ENCODE assay signal across 10 cellular contexts in the genomic region with DNA sequence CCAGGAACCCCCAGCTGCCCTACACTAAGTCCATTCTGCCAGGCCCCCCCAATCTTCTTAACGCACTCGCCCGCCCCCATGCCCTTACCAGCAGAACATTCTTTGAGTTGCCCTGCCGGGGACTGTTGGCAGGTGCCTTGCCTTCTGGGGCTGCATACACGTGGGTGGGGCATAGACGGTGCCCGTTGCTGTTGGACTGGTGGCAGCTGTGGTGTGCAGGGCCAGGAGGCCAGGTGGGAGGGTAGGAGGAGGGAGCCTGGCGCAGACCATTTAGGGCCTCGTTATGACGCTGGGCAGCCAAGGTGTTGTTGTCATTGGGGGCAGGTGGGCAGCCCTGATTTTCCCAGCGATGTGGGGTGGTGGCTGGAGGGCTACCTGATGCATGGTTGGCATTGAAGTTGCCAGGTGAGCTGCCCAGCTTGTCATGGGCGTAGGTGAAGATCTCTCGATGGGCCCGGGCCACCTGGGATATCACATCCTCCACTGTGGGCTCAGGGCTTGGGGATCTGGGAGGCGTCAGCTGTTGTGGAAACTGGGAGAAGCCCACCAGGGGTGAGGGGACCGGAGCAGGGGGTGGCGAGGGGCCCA. TPM values are rescaled to one million over a fixed set of nuclear protein-coding genes. Genes with fewer than 3 reads are reported as not detected.
DNase-seq lines count a peak whose midpoint lies in the region; ATAC-seq and TF ChIP-seq lines count a peak whose summit lies in the region.
"Had no signal": no experiment of that assay in that cellular context is flagged by ENCODE, and none has a peak within 500 bp of the region (broad histone marks: within the 10 kb centered on the region; RNA-seq: fewer than 3 reads in every experiment).

No MANE protein-coding gene starts in this region.

- ATAC-seq in activated CD4-positive, alpha-beta T cell treated with anti-CD3 and anti-CD28 coated beads for 36 hours = no peak
- no peak for ATAC-seq in right lobe of liver
- ATAC-seq in HG02884 (IDR thresholded peaks at IDR 0.05; ENCODE audit: unreplicated experiment) = no peak
- ATAC-seq in HG02870 (IDR thresholded peaks at IDR 0.05; ENCODE audit: unreplicated experiment) = no peak

- H3K9me3 Mint-ChIP-seq in activated CD4-positive, alpha-beta T cell treated with anti-CD3 and anti-CD28 coated beads for 36 hours (ENCODE audit: low read depth) = no peaks in the 10 kb centered on the region
- no peaks in the 10 kb centered on the region for H3K9me3 Mint-ChIP-seq in activated naive CD8-positive, alpha-beta T cell (ENCODE audit: low read depth)

- H3K36me3 Mint-ChIP-seq in activated CD4-positive, alpha-beta T cell treated with anti-CD3 and anti-CD28 coated beads for 36 hours (ENCODE audit: low read depth) = peaks cover 45% of the 10 kb centered on the region
- peaks cover 11% of the 10 kb centered on the region for H3K36me3 Mint-ChIP-seq in activated naive CD8-positive, alpha-beta T cell

- peaks cover 70% of the 10 kb centered on the region for H3K4me1 Mint-ChIP-seq in activated CD4-positive, alpha-beta T cell treated with anti-CD3 and anti-CD28 coated beads for 36 hours
- H3K4me1 Mint-ChIP-seq in activated naive CD8-positive, alpha-beta T cell (ENCODE audit: low read depth) = peaks cover 60% of the 10 kb centered on the region

- peaks cover 2 to 40% (median 23%) of the 10 kb centered on the region in 4 donors for H3K4me1 ChIP-seq in right lobe of liver
- peaks cover 77% of the 10 kb centered on the region for H3K4me1 ChIP-seq in suprapubic skin

- no peak for TF ChIP-seq CTCF in right lobe of liver (IDR thresholded peaks at IDR 0.05)
- no peak for TF ChIP-seq CTCF in suprapubic skin (IDR thresholded peaks at IDR 0.05)

- H3K27me3 ChIP-seq in right lobe of liver = no peaks in the 10 kb centered on the region
- no peaks in the 10 kb centered on the region for H3K27me3 ChIP-seq in suprapubic skin

- CTCF ChIA-PET in activated CD4-positive, alpha-beta T cell treated with anti-CD3 and anti-CD28 coated beads for 36 hours (lab: Charles Lee) = interaction anchor here (0.6 to 11.1 kb wide), 8 partner anchors 9 to 77 kb away, joined by 3 to 156 read pairs (median 6); no protein-coding TSS in a partner anchor

- TF ChIP-seq POLR2A in right lobe of liver (IDR thresholded peaks at IDR 0.05) = no peak
- TF ChIP-seq POLR2A in suprapubic skin (IDR thresholded peaks at IDR 0.05) = no peak

- H3K9me3 ChIP-seq in right lobe of liver = no peaks in the 10 kb centered on the region
- no peaks in the 10 kb centered on the region for H3K9me3 ChIP-seq in suprapubic skin

- POLR2A ChIA-PET in activated CD4-positive, alpha-beta T cell treated with anti-CD3 and anti-CD28 coated beads for 36 hours (lab: Charles Lee) = interaction anchor here (0.6 to 0.8 kb wide), 2 partner anchors 13 to 77 kb away, joined by 3 to 5 read pairs; no protein-coding TSS in a partner anchor

- H3K4me3 ChIP-seq in right lobe of liver (no peak overlapping the region), suprapubic skin (peak overlapping the region; percentile 61)

- peak overlapping the region; percentile 88 for H3K4me3 Mint-ChIP-seq in activated CD4-positive, alpha-beta T cell treated with anti-CD3 and anti-CD28 coated beads for 36 hours
- peak overlapping the region; percentile 95 for H3K4me3 Mint-ChIP-seq in activated naive CD8-positive, alpha-beta T cell

- no peak for TF ChIP-seq EP300 in suprapubic skin (IDR thresholded peaks at IDR 0.05)

- intact Hi-C loops in activated CD4-positive, alpha-beta T cell treated with anti-CD3 and anti-CD28 coated beads for 36 hours (cut with DNase I, micrococcal nuclease) = loop anchor here (5.0 to 10.0 kb wide), 6 partner anchors 192 to 507 kb away; partner anchors contain the start of genes CDC6 (in 1 of the 2) and TOP2A (in 1 of the 2)
- intact Hi-C loops in right lobe of liver (cut with DNase I) = no loop called here

- DNase-seq in activated CD4-positive, alpha-beta T cell treated with anti-CD3 and anti-CD28 coated beads for 36 hours = no peak
- DNase-seq in activated CD4-positive, alpha-beta T cell treated with anti-CD3 and anti-CD28 coated beads, Interleukin-2, amount 50 U/mL, for 48 hours = no peak
- DNase-seq in right lobe of liver = peak in 1 of 3 donors; percentile 37
- DNase-seq in suprapubic skin (ENCODE audit: low spot score in 2 of 2) = no peak
- no peak for DNase-seq in NCI-H1436 (lab: John Stamatoyannopoulos, UW)
- DNase-seq: NCI-H1694, SHP77 had no signal

- no peaks in the 10 kb centered on the region for H3K27me3 Mint-ChIP-seq in activated CD4-positive, alpha-beta T cell treated with anti-CD3 and anti-CD28 coated beads for 36 hours
- H3K27me3 Mint-ChIP-seq in activated naive CD8-positive, alpha-beta T cell = no peaks in the 10 kb centered on the region

- H3K36me3 ChIP-seq in right lobe of liver = peaks cover 0 to 49% (median 29%) of the 10 kb centered on the region in 4 donors
- peaks cover 59% of the 10 kb centered on the region for H3K36me3 ChIP-seq in suprapubic skin

- H3K27ac ChIP-seq in right lobe of liver (peak overlapping the region; percentile 34 to 93 (median 90)), suprapubic skin (peak overlapping the region; percentile 95)

- 41% methylated on average over 10 of the region's 17 CpGs for WGBS in right lobe of liver (ENCODE audit: insufficient coverage, low coverage, low lambda C conversion rate, missing lambda C conversion rate)
- WGBS in suprapubic skin = 46% methylated on average over 11 of the region's 17 CpGs

- peak overlapping the region; percentile 90 for H3K27ac Mint-ChIP-seq in activated CD4-positive, alpha-beta T cell treated with anti-CD3 and anti-CD28 coated beads for 36 hours
- peak overlapping the region; percentile 95 for H3K27ac Mint-ChIP-seq in activated naive CD8-positive, alpha-beta T cell

RNA-seq across cellular contexts. Expression of gene NR1D1, which starts 4.9 kb away (rescaled TPM):
- 1 to 10 TPM; 5.2 to 5.4 TPM for total RNA-seq in activated CD4-positive, alpha-beta T cell treated with anti-CD3 and anti-CD28 coated beads for 36 hours
- 10 to 100 TPM in 4 of 6 experiments, 1 to 10 TPM in 2; 6.9 to 29.8 (median 16.0) TPM for total RNA-seq in right lobe of liver
- total RNA-seq in suprapubic skin = 100 to 1,000 TPM in 2 of 4 donors, 10 to 100 TPM in 2; 62.1 to 184 (median 96.0) TPM

RNA-seq across cellular contexts. Expression of gene MSL1, which starts 26.3 kb away (rescaled TPM):
- 10 to 100 TPM; 81.7 to 89.6 TPM for total RNA-seq in activated CD4-positive, alpha-beta T cell treated with anti-CD3 and anti-CD28 coated beads for 36 hours
- total RNA-seq in right lobe of liver (10 to 100 TPM; 31.1 to 43.8 (median 36.0) TPM), suprapubic skin (100 to 1,000 TPM in 1 of 4 donors, 10 to 100 TPM in 3; 69.3 to 166 (median 86.9) TPM)

RNA-seq across cellular contexts. Expression of gene THRA, which starts 32.7 kb away (rescaled TPM):
- 10 to 100 TPM; 12.9 to 13.1 TPM for total RNA-seq in activated CD4-positive, alpha-beta T cell treated with anti-CD3 and anti-CD28 coated beads for 36 hours
- total RNA-seq in right lobe of liver (1 to 10 TPM; 3.7 to 9.4 (median 7.7) TPM), suprapubic skin (10 to 100 TPM; 32.6 to 69.9 (median 48.9) TPM)

RNA-seq across cellular contexts. Expression of gene MED24, which starts 41.2 kb away (rescaled TPM):
- 100 to 1,000 TPM in 1 of 2 experiments, 10 to 100 TPM in 1; 97.4 to 110 TPM for total RNA-seq in activated CD4-positive, alpha-beta T cell treated with anti-CD3 and anti-CD28 coated beads for 36 hours
- total RNA-seq in right lobe of liver = 10 to 100 TPM; 29.0 to 38.2 (median 35.9) TPM
- 100 to 1,000 TPM in 1 of 4 donors, 10 to 100 TPM in 3; 67.4 to 198 (median 80.3) TPM for total RNA-seq in suprapubic skin

RNA-seq across cellular contexts. Expression of gene CASC3, which starts 44.9 kb away (rescaled TPM):
- total RNA-seq in activated CD4-positive, alpha-beta T cell treated with anti-CD3 and anti-CD28 coated beads for 36 hours = 100 to 1,000 TPM in 1 of 2 experiments, 10 to 100 TPM in 1; 88.3 to 104 TPM
- 10 to 100 TPM; 19.6 to 31.5 (median 25.9) TPM for total RNA-seq in right lobe of liver
- 10 to 100 TPM; 42.9 to 92.5 (median 61.2) TPM for total RNA-seq in suprapubic skin

Comparison
In these comparisons a context has a peak if more than half of its experiments do, and no peak if none do; other contexts are left out.
1. intact Hi-C loops: an anchor here in activated CD4-positive, alpha-beta T cell treated with anti-CD3 and anti-CD28 coated beads for 36 hours (5.0 to 10.0 kb wide); none called in right lobe of liver.